ENCODE assay signal across 7 cellular contexts in the genomic region with DNA sequence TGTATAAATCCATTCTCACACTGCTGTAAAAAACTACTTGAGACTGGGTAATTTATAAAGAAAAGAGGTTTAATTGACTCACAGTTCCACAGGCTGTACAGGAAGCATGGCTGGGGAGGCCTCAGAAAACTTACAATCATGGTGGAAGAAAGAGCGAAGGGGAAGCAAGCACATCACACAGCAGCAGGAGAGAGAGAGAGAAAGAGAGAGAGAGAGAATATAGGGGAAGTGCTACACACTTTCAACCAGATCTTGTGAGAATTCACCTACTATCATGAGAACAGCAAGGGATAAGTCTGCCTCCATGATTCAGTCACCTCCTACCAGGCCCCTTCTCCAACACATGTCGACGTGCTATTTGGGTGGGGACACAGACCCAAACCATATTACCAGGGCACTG. TPM values are rescaled to one million over a fixed set of nuclear protein-coding genes. Genes with fewer than 3 reads are reported as not detected.
"Had no signal": no experiment of that assay in that cellular context is flagged by ENCODE, and none has a peak within 500 bp of the region (broad histone marks: within the 10 kb centered on the region; RNA-seq: fewer than 3 reads in every experiment).

No MANE protein-coding gene starts in this region.

RNA-seq across cellular contexts. Expression of a gene that starts 9.3 kb away (rescaled TPM):
- total RNA-seq: endothelial cell of umbilical vein, hepatocyte, kidney epithelial cell, natural killer cell, occipital lobe, progenitor cell of endocrine pancreas, upper lobe of right lung had no signal
- polyA plus RNA-seq: endothelial cell of umbilical vein, hepatocyte had no signal
